In genomic region chr10:25174461-25175230, GRCh38 we compare ENCODE assay signal across 8 cellular contexts. TPM values are rescaled to one million over a fixed set of nuclear protein-coding genes. Genes with fewer than 3 reads are reported as not detected.
DNase-seq lines count a peak whose midpoint lies in the region; ATAC-seq lines count a peak whose summit lies in the region.

Gene GPR158, plus strand, starts transcription at chr10:25175001. Its CDS starts 420 bp downstream, at chr10:25175421.

- H3K4ac ChIP-seq in mesenchymal stem cell (ENCODE audit: low read depth in 1 of 2, low read length in 2 of 2), result no peak within 1 kb of the TSS

- H3K27ac ChIP-seq in epithelial cell of prostate (no peak within 1 kb of the TSS), mesenchymal stem cell (ENCODE audit: low read length, poor library complexity, severe bottlenecking) (no peak within 1 kb of the TSS)

- H3K23ac ChIP-seq in mesenchymal stem cell (ENCODE audit: low read length in 2 of 2), result peak within 1 kb of the TSS in 1 of 2 experiments; percentile 32

- peak within 1 kb of the TSS; percentile 60 for H2AFZ ChIP-seq in mesenchymal stem cell (ENCODE audit: low read depth, low read length)

- no peak within 1 kb of the TSS for H2BK12ac ChIP-seq in mesenchymal stem cell (ENCODE audit: low read length in 2 of 2)

- H3K9me3 ChIP-seq in mesenchymal stem cell (ENCODE audit: control insufficient read depth, low read length), result no peaks in the 10 kb centered on the region

- no peaks in the 10 kb centered on the region for H3K79me1 ChIP-seq in mesenchymal stem cell (replicated peaks; ENCODE audit: low read length, poor library complexity, severe bottlenecking)

- H3K14ac ChIP-seq in mesenchymal stem cell (ENCODE audit: low read length in 2 of 2), result no peak within 1 kb of the TSS

- H4K8ac ChIP-seq in mesenchymal stem cell (ENCODE audit: low read length), result no peak within 1 kb of the TSS

- no peak within 1 kb of the TSS for H2BK5ac ChIP-seq in mesenchymal stem cell (ENCODE audit: low read depth, low read length, poor library complexity, severe bottlenecking)

- peaks cover 48 to 52% of the 10 kb centered on the region in 2 experiments for H3K27me3 ChIP-seq in mesenchymal stem cell (ENCODE audit: control insufficient read depth in 1 of 2, insufficient read depth in 1 of 2, low read length in 2 of 2)

- peak within 1 kb of the TSS; percentile 61 to 83 for H3K4me3 ChIP-seq in mesenchymal stem cell (ENCODE audit: insufficient read depth in 1 of 2, low read depth in 1 of 2, low read length in 2 of 2)

- no peak within 1 kb of the TSS for H2BK15ac ChIP-seq in mesenchymal stem cell (ENCODE audit: low read depth, poor library complexity, severe bottlenecking)

- 2% methylated on average over 81 of the region's 83 CpGs for WGBS in mesenchymal stem cell

- DNase-seq in COLO829 (ENCODE audit: low spot score) (peak; percentile 81), NCI-H524 (lab: John Stamatoyannopoulos, UW) (peak; percentile 57 to 68), activated T-cell treated with anti-CD3 and anti-CD28 coated beads for 4 hours (peak; percentile 32), epithelial cell of prostate (ENCODE audit: low read depth, low spot score) (peak; percentile 79), mesenchymal stem cell (peak; percentile 94), NK-92 (lab: John Stamatoyannopoulos, UW; ENCODE audit: unreplicated experiment) (no peak)
- DNase-seq in stimulated activated CD4-positive, alpha-beta T cell treated with anti-CD3 and anti-CD28 coated beads, TNF-alpha, amount 100 ng/mL, for 48 hours (ENCODE audit: low read depth in 3 of 3), result peak; percentile 18 to 35 (median 29)

- no peak within 1 kb of the TSS for H2AK5ac ChIP-seq in mesenchymal stem cell (ENCODE audit: low read length, severe bottlenecking)

- H3K36me3 ChIP-seq in mesenchymal stem cell (ENCODE audit: control insufficient read depth in 1 of 2, insufficient read depth in 2 of 2, low read depth in 1 of 2, low read length in 2 of 2), result no peaks in the 10 kb centered on the region

- no peak within 1 kb of the TSS for H2BK120ac ChIP-seq in mesenchymal stem cell (ENCODE audit: low read depth, low read length)

- peak; percentile 62 for ATAC-seq in HG02759 (IDR thresholded peaks at IDR 0.05; ENCODE audit: unreplicated experiment)

- H4K91ac ChIP-seq in mesenchymal stem cell (ENCODE audit: low read length), result no peak within 1 kb of the TSS

- no peak within 1 kb of the TSS for H3K18ac ChIP-seq in mesenchymal stem cell (ENCODE audit: low read depth in 1 of 2, low read length in 2 of 2)

- no peak within 1 kb of the TSS for H3K9ac ChIP-seq in mesenchymal stem cell (ENCODE audit: low read length)

- H3K4me1 ChIP-seq in mesenchymal stem cell (ENCODE audit: control insufficient read depth, insufficient read depth, low read depth, low read length), result peaks cover 16% of the 10 kb centered on the region

- peak within 1 kb of the TSS; percentile 93 for H3K4me2 ChIP-seq in mesenchymal stem cell (ENCODE audit: low read length, poor library complexity, severe bottlenecking)

RNA-seq across cellular contexts. Expression of gene GPR158, which starts in this region (rescaled TPM):
- 0.51 TPM for polyA plus RNA-seq in mesenchymal stem cell (2013, experiment 1 of 2)
- polyA plus RNA-seq in mesenchymal stem cell (2013, experiment 2 of 2), result 0.56 TPM
